ENCODE assay signal across 8 cellular contexts in genomic region chr7:16644987-16645592, GRCh38. TPM values are rescaled to one million over a fixed set of nuclear protein-coding genes. Genes with fewer than 3 reads are reported as not detected.
DNase-seq lines count a peak whose midpoint lies in the region; ATAC-seq and TF ChIP-seq lines count a peak whose summit lies in the region.

No MANE protein-coding gene starts in this region.

- peaks cover 37% of the 10 kb centered on the region for H3K79me2 ChIP-seq in OCI-LY1 (ENCODE audit: insufficient read depth, low read length)

- H3K27me3 ChIP-seq in BJ (ENCODE audit: control insufficient read depth, insufficient read depth, low read length): no peaks in the 10 kb centered on the region
- no peaks in the 10 kb centered on the region for H3K27me3 ChIP-seq in OCI-LY1 (ENCODE audit: insufficient read depth, low read length)
- H3K27me3 ChIP-seq in liver (ENCODE audit: control insufficient read depth in 4 of 4, insufficient read depth in 4 of 4, low read length in 3 of 4): no peaks in the 10 kb centered on the region
- H3K27me3 ChIP-seq in stomach smooth muscle (ENCODE audit: control insufficient read depth in 1 of 2, insufficient read depth in 2 of 2, low read length in 2 of 2): no peaks in the 10 kb centered on the region

- WGBS in liver: under 1% methylated on average over 36 of the region's 36 CpGs

- no peaks in the 10 kb centered on the region for H3K9me3 Mint-ChIP-seq in central memory CD8-positive, alpha-beta T cell

- no peaks in the 10 kb centered on the region for H3K27me3 Mint-ChIP-seq in central memory CD8-positive, alpha-beta T cell

- CTCF ChIA-PET in BJ (lab: Yijun Ruan, JAX): interaction anchor here (1.2 to 1.4 kb wide), 4 partner anchors 10 to 273 kb away, joined by 3 to 5 read pairs (median 4); no protein-coding TSS in a partner anchor

- H2AFZ ChIP-seq in OCI-LY1 (ENCODE audit: low read length): peak overlapping the region; percentile 73

- H3K4me2 ChIP-seq in OCI-LY1 (ENCODE audit: low read length): peak overlapping the region; percentile 89

- no peak for TF ChIP-seq CTCF in BJ (IDR thresholded peaks at IDR 0.05; ENCODE audit: insufficient read depth, low read depth, low read length)
- TF ChIP-seq CTCF in OCI-LY1 (IDR thresholded peaks at IDR 0.05; ENCODE audit: low read length): no peak
- no peak for TF ChIP-seq CTCF in liver (IDR thresholded peaks at IDR 0.05; ENCODE audit: low read depth, low read length, missing input control)

- H3K36me3 ChIP-seq in BJ (ENCODE audit: control insufficient read depth, insufficient read depth, low read length) (no peaks in the 10 kb centered on the region), OCI-LY1 (ENCODE audit: insufficient read depth, low read length) (peaks cover 17% of the 10 kb centered on the region; the same call in 1 of the 2 replicates), liver (ENCODE audit: control insufficient read depth in 4 of 4, insufficient read depth in 3 of 4, low read depth in 1 of 4, low read length in 3 of 4) (no peaks in the 10 kb centered on the region), stomach smooth muscle (ENCODE audit: control insufficient read depth in 2 of 2, insufficient read depth in 2 of 2, low read length in 2 of 2) (no peaks in the 10 kb centered on the region)

- no peaks in the 10 kb centered on the region for H3K9me2 ChIP-seq in OCI-LY1 (ENCODE audit: low read depth, low read length)

- H3K9ac ChIP-seq in OCI-LY1 (ENCODE audit: low read length): peak overlapping the region; percentile 79
- peak overlapping the region; percentile 85 to 88 for H3K9ac ChIP-seq in liver (ENCODE audit: low read depth in 1 of 2, low read length in 2 of 2)
- H3K9ac ChIP-seq in stomach smooth muscle (ENCODE audit: low read length in 2 of 2): peak overlapping the region; percentile 79 to 88

- peak; percentile 9 for ATAC-seq in GM21529 (IDR thresholded peaks at IDR 0.05; ENCODE audit: unreplicated experiment)
- no peak for ATAC-seq in central memory CD8-positive, alpha-beta T cell (replicated peaks; ENCODE audit: extremely low read depth, poor library complexity, severe bottlenecking)

- H3K4me3 Mint-ChIP-seq in central memory CD8-positive, alpha-beta T cell: peak overlapping the region; percentile 98

- H3K4me1 Mint-ChIP-seq in central memory CD8-positive, alpha-beta T cell: peaks cover 64% of the 10 kb centered on the region

- H4K20me1 ChIP-seq in OCI-LY1 (ENCODE audit: insufficient read depth, low read length): peaks cover 3% of the 10 kb centered on the region; the same call in 1 of the 2 replicates

- H3K27ac Mint-ChIP-seq in central memory CD8-positive, alpha-beta T cell (ENCODE audit: low read depth): peak overlapping the region; percentile 94

- 0 out of 2 replicates have a peak, but pooled peaks cover 5% of the 10 kb centered on the region for H3F3A ChIP-seq in OCI-LY1 (ENCODE audit: insufficient read depth, low read length)

- H3K9me3 ChIP-seq in OCI-LY1 (ENCODE audit: low read length) (no peaks in the 10 kb centered on the region), liver (ENCODE audit: control insufficient read depth in 4 of 4, low read length in 3 of 4) (no peaks in the 10 kb centered on the region), stomach smooth muscle (ENCODE audit: control insufficient read depth in 2 of 2, low read length in 2 of 2) (no peaks in the 10 kb centered on the region)

- TF ChIP-seq RAD21 in liver (IDR thresholded peaks at IDR 0.05): no peak

- DNase-seq in BJ (ENCODE audit: low read depth): no peak
- no peak for DNase-seq in central memory CD8-positive, alpha-beta T cell (ENCODE audit: low spot score in 2 of 2)
- no peak for DNase-seq in NCI-H2029 (lab: John Stamatoyannopoulos, UW)
- DNase-seq in NCI-H2196 treated with DMSO at 0.1 percent for 48 hours (lab: John Stamatoyannopoulos, UW; ENCODE audit: unreplicated experiment): no peak

- POLR2A ChIA-PET in BJ (lab: Charles Lee): interaction anchor here (0.6 kb wide), 1 partner anchor 25 kb away, joined by 3 read pairs; no protein-coding TSS in a partner anchor

- H3K4me1 ChIP-seq in OCI-LY1 (ENCODE audit: insufficient read depth, low read length, severe bottlenecking) (peaks cover 39% of the 10 kb centered on the region), liver (ENCODE audit: control insufficient read depth in 4 of 4, insufficient read depth in 4 of 4, low read length in 3 of 4) (peaks cover 2 to 21% (median 14%) of the 10 kb centered on the region in 4 donors), stomach smooth muscle (ENCODE audit: control insufficient read depth, insufficient read depth, low read length) (peaks cover 5% of the 10 kb centered on the region)

- H3K4me3 ChIP-seq in BJ (ENCODE audit: low read depth, low read length) (peak overlapping the region; percentile 97), OCI-LY1 (ENCODE audit: low read depth, low read length, poor library complexity, severe bottlenecking) (peak overlapping the region; percentile 96), liver (ENCODE audit: low read depth in 1 of 3, low read length in 3 of 3) (peak overlapping the region; percentile 79 to 94 (median 91)), stomach smooth muscle (ENCODE audit: low read length in 2 of 2) (peak overlapping the region; percentile 89 to 95)

- no peak overlapping the region for H3K27ac ChIP-seq in OCI-LY1 (ENCODE audit: low read depth, low read length, poor library complexity, severe bottlenecking)
- peak overlapping the region; percentile 91 to 99 for H3K27ac ChIP-seq in liver (ENCODE audit: low read depth in 1 of 2, low read length in 2 of 2)
- peak overlapping the region; percentile 90 for H3K27ac ChIP-seq in stomach smooth muscle (ENCODE audit: low read length)

- H3K36me3 Mint-ChIP-seq in central memory CD8-positive, alpha-beta T cell (ENCODE audit: insufficient read depth): peaks cover 17% of the 10 kb centered on the region

TF ChIP-seq in liver, 16 proteins besides CTCF, POLR2A, EP300 and RAD21:
- TF ChIP-seq EGR1 (IDR thresholded peaks at IDR 0.05; ENCODE audit: low read depth in 2 of 2) (peak in 1 of 2 donors; percentile 10), NR2F2 (IDR thresholded peaks at IDR 0.05) (no peak), FOXA2 (IDR thresholded peaks at IDR 0.05) (no peak)
- TF ChIP-seq, protein P1, sequence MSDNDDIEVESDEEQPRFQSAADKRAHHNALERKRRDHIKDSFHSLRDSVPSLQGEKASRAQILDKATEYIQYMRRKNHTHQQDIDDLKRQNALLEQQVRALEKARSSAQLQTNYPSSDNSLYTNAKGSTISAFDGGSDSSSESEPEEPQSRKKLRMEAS (IDR thresholded peaks at IDR 0.05): no peak

RNA-seq across cellular contexts. Expression of gene ANKMY2, which starts 0.5 kb away (rescaled TPM):
- polyA plus RNA-seq in BJ (2011; rRNA removed): 14.7 and 26.4 TPM in 2 replicates
- 9.0 and 14.2 TPM in 2 replicates for polyA minus RNA-seq in BJ (2011; rRNA and poly(A)+ RNA removed)
- total RNA-seq in liver: 10 to 100 TPM in 1 of 2 donors, 1 to 10 TPM in 1; 6.9 to 11.4 TPM
- polyA plus RNA-seq in liver: 1 to 10 TPM; 2.7 to 4.0 TPM

RNA-seq across cellular contexts. Expression of gene BZW2, which starts 0.9 kb away (rescaled TPM):
- 54.7 and 55.2 TPM in 2 replicates for polyA plus RNA-seq in BJ (2011; rRNA removed)
- 23.7 and 26.9 TPM in 2 replicates for polyA minus RNA-seq in BJ (2011; rRNA and poly(A)+ RNA removed)
- total RNA-seq in liver: 10 to 100 TPM; 13.0 to 18.6 TPM
- polyA plus RNA-seq in liver: 10 to 100 TPM; 10.9 to 13.2 TPM
